Comparison of ENCODE assay signal across 8 cellular contexts in genomic region chr19:16825312-16826168, GRCh38. TPM values are rescaled to one million over a fixed set of nuclear protein-coding genes. Genes with fewer than 3 reads are reported as not detected.
DNase-seq lines count a peak whose midpoint lies in the region; ATAC-seq, FAIRE-seq and TF ChIP-seq lines count a peak whose summit lies in the region.

No MANE protein-coding gene starts in this region.

- TF ChIP-seq EP300 in HepG2 (IDR thresholded peaks at IDR 0.05; ENCODE audit: low read depth in 2 of 2, low read length in 2 of 2) (no peak), HepG2 (CRISPR knock-in tag; IDR thresholded peaks at IDR 0.05; ENCODE audit: borderline replicate concordance) (no peak)

- 20% methylated on average over 14 of the region's 14 CpGs for WGBS in HepG2 (ENCODE audit: low lambda C conversion rate)
- WGBS in testis, 2 donors: 19 to 28% methylated on average over 14 of the region's 14 CpGs

- TF ChIP-seq CTCF in HepG2 (CRISPR knock-in tag; IDR thresholded peaks at IDR 0.05): no peak
- no peak for TF ChIP-seq CTCF in testis (IDR thresholded peaks at IDR 0.05)

- peaks cover 10% of the 10 kb centered on the region for H3K79me2 ChIP-seq in HepG2 (ENCODE audit: insufficient read depth, low read length)

- POLR2A ChIA-PET in HepG2 (lab: Yijun Ruan, JAX): no interaction called here

- in situ Hi-C loops in HepG2 (cut with HindIII; ENCODE audit: extremely low pct_ligation_motif_present, low pct_unique_long_range_greater_than_20kb): no loop called here

- DNase-seq in EL (peak; percentile 82), NCI-H226 (peak; percentile 45), cerebellum (ENCODE audit: low spot score) (peak; percentile 40), HepG2 (ENCODE audit: low spot score) (no peak), testis (peak; percentile 92), cortex of kidney (lab: John Stamatoyannopoulos, UW) (no peak), AML-193 (lab: John Stamatoyannopoulos, UW) (no peak)
- DNase-seq in central memory CD4-positive, alpha-beta T cell: no peak

- peaks cover 21% of the 10 kb centered on the region for H3K4me1 ChIP-seq in HepG2 (ENCODE audit: insufficient read depth, low read length)
- peaks cover 41% of the 10 kb centered on the region for H3K4me1 ChIP-seq in testis

- FAIRE-seq in HepG2 (lab: Jason Lieb, UNC): no peak

- CTCF ChIA-PET in HepG2 (lab: Yijun Ruan, JAX; ENCODE audit: low intra/inter-chr PET ratio, low total read pairs): no interaction called here

- H3K27me3 ChIP-seq in HepG2 (ENCODE audit: control insufficient read depth in 1 of 2, insufficient read depth in 2 of 2, low read length in 2 of 2) (no peaks in the 10 kb centered on the region; a peak in 2 of 5 replicates), testis (no peaks in the 10 kb centered on the region)

- no peak for TF ChIP-seq RAD21 in HepG2 (CRISPR knock-in tag; IDR thresholded peaks at IDR 0.05)

- no peaks in the 10 kb centered on the region for H4K20me1 ChIP-seq in HepG2 (ENCODE audit: insufficient read depth, low read length)

- BruUV-seq in HepG2 (replicated peaks; lab: Mats Ljungman, UMichigan): no TSS peak

- ATAC-seq in HepG2: peak; percentile 68

- H3K4me2 ChIP-seq in HepG2 (ENCODE audit: low read depth, low read length): peak overlapping the region; percentile 72

- no peak overlapping the region; the same call in 1 of the 2 replicates for H3K9ac ChIP-seq in HepG2 (ENCODE audit: insufficient read depth, low read depth, low read length)

- no peaks in the 10 kb centered on the region for H3K9me3 ChIP-seq in HepG2 (ENCODE audit: low read length)
- H3K9me3 ChIP-seq in testis: no peaks in the 10 kb centered on the region

- intact Hi-C loops in HepG2 (cut with micrococcal nuclease; ENCODE audit: unreplicated experiment): no loop called here
- intact Hi-C loops in testis (cut with DNase I; ENCODE audit: low total_unique reads): no loop called here

- no peak overlapping the region for H3K27ac ChIP-seq in HepG2 (ENCODE audit: extremely low read length, insufficient read depth, low read length)
- peak overlapping the region; percentile 79 to 87 for H3K27ac ChIP-seq in testis

- H3K4me3 ChIP-seq in HepG2 (replicated peaks in 1 of 3; ENCODE audit: insufficient read depth in 1 of 3, low read depth in 2 of 3, low read length in 3 of 3) (peak overlapping the region; percentile 22 to 55 (median 28); a peak in 3 of 6 replicates), testis (peak overlapping the region in 1 of 2 donors; percentile 15)

- H2AFZ ChIP-seq in HepG2 (ENCODE audit: low read length): peak overlapping the region; percentile 63

- TF ChIP-seq POLR2A in HepG2 (IDR thresholded peaks at IDR 0.05; ENCODE audit: insufficient read depth in 1 of 2, low read depth in 2 of 2, low read length in 2 of 2) (no peak), testis (IDR thresholded peaks at IDR 0.05) (no peak)

- H3K36me3 ChIP-seq in HepG2 (replicated peaks in 1 of 2; ENCODE audit: control insufficient read depth in 1 of 2, insufficient read depth in 2 of 2, low read length in 2 of 2): no peaks in the 10 kb centered on the region
- H3K36me3 ChIP-seq in testis (ENCODE audit: low read depth, missing control alignments): no peaks in the 10 kb centered on the region

TF ChIP-seq in HepG2, 621 proteins besides CTCF, POLR2A, EP300 and RAD21:
- TF ChIP-seq ZFP36L1 (CRISPR knock-in tag; IDR thresholded peaks at IDR 0.05): no peak
- TF ChIP-seq ZNF280B (CRISPR knock-in tag; IDR thresholded peaks at IDR 0.05; ENCODE audit: borderline replicate concordance): no peak
- TF ChIP-seq FOXP4 (CRISPR knock-in tag; IDR thresholded peaks at IDR 0.05): no peak
- 0 out of 2 replicates have a peak, but pooled peaks have one; percentile 18 for TF ChIP-seq ZNF574 (CRISPR knock-in tag; IDR thresholded peaks at IDR 0.05)
- no peak for TF ChIP-seq ZNF33B (CRISPR knock-in tag; IDR thresholded peaks at IDR 0.05)
- no peak for TF ChIP-seq ZNF138 (CRISPR knock-in tag; IDR thresholded peaks at IDR 0.05; ENCODE audit: low read depth)

RNA-seq across cellular contexts. Expression of gene SIN3B, which starts 3.7 kb away (rescaled TPM):
- total RNA-seq in cerebellum (61.6 TPM), HepG2 (2016; rRNA removed; fragmentation: Illumina TruSeq; extraction: Trizol) (7.9 and 12.9 TPM in 2 replicates), testis (100 to 1,000 TPM; 231 to 283 TPM)
- 7.1 and 7.5 TPM in 2 replicates for total RNA-seq in HepG2 (2016; cell fraction: cytosol; rRNA removed; fragmentation: Illumina TruSeq; extraction: Trizol; ENCODE audit: low read depth)
- 6.8 and 11.8 TPM in 2 replicates for total RNA-seq in HepG2 (2016; cell fraction: insoluble cytoplasmic fraction; rRNA removed; fragmentation: Illumina TruSeq; extraction: Trizol)
- total RNA-seq in HepG2 (2016; cell fraction: membrane; rRNA removed; fragmentation: Illumina TruSeq; extraction: Trizol): 4.9 and 5.8 TPM in 2 replicates
- total RNA-seq in HepG2 (2016; cell fraction: nucleus; rRNA removed; fragmentation: Illumina TruSeq; extraction: Trizol): 19.4 and 21.7 TPM in 2 replicates
- polyA plus RNA-seq in HepG2 (2011; rRNA removed) (25.7 and 35.8 TPM in 2 replicates), testis (ENCODE audit: insufficient read depth, low read depth, low replicate concordance) (70.6 TPM)
- polyA plus RNA-seq in HepG2 (2011; cell fraction: cytosol; rRNA removed): 6.9 and 8.5 TPM in 2 replicates
- 269 and 298 TPM in 2 replicates for polyA plus RNA-seq in HepG2 (2011; cell fraction: nucleus; rRNA removed)
- 26.2 and 29.5 TPM in 2 replicates for polyA plus RNA-seq in HepG2 (2012)
- polyA plus RNA-seq in HepG2 (2016; cell fraction: cytosol; fragmentation: Illumina TruSeq; extraction: Trizol; ENCODE audit: low read depth): 1.0 and 1.1 TPM in 2 replicates
- polyA plus RNA-seq in HepG2 (2016; cell fraction: insoluble cytoplasmic fraction; fragmentation: Illumina TruSeq; extraction: Trizol; ENCODE audit: low read depth): 9.3 and 9.9 TPM in 2 replicates
- polyA plus RNA-seq in HepG2 (2016; cell fraction: membrane; fragmentation: Illumina TruSeq; extraction: Trizol; ENCODE audit: low read depth): 2.2 and 2.3 TPM in 2 replicates
- 71.8 and 84.2 TPM in 2 replicates for polyA plus RNA-seq in HepG2 (2016; cell fraction: nucleus; fragmentation: Illumina TruSeq; extraction: Trizol; ENCODE audit: insufficient read depth, low read depth)
- polyA minus RNA-seq in HepG2 (2011; rRNA and poly(A)+ RNA removed; ENCODE audit: low replicate concordance): 17.6 and 36.5 TPM in 2 replicates
- 7.9 and 9.8 TPM in 2 replicates for polyA minus RNA-seq in HepG2 (2011; cell fraction: cytosol; rRNA and poly(A)+ RNA removed)
- polyA minus RNA-seq in HepG2 (2011; cell fraction: nucleus; rRNA and poly(A)+ RNA removed): 62.6 and 67.4 TPM in 2 replicates

Comparison
In these comparisons a context has a peak if more than half of its experiments do, and no peak if none do; other contexts are left out.
1. DNase-seq: peak in EL (single experiment), NCI-H226 (single experiment), cerebellum (single experiment) and testis (single experiment); none in HepG2 (single experiment), central memory CD4-positive, alpha-beta T cell (single experiment), cortex of kidney (single experiment) and AML-193 (0 of 2).